In the genomic region with DNA sequence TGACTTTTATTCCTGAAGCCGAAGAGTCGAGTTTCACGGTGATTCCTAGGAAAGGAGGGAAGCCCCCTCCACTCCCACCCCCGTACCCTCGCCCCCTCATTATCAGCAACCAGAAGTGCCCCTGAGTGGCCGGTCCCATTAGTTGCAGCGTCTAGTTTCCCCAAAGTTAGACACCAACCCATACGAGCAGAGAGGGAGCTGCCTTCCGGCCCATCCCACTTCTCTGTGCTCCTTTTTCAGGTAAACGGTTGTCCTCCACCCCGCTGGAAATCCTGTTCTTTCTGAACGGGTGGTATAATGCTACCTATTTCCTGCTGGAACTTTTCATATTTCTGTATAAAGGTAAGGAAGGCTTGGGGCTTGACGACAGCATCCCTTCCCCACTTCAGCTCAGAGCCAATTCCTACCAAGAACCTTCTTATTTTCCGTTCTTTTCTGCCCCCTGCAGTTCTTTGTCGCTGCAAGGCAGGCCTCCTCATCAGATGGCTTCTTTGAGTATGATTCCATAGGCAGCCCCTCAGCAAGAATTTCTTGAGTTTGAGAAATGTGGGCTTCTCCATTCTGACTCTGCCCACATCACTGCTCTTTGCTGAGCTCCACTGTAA, we compare ENCODE assay signal across 8 cellular contexts. TPM values are rescaled to one million over a fixed set of nuclear protein-coding genes. Genes with fewer than 3 reads are reported as not detected.
A peak's percentile ranks its signal among the peaks of the same experiment; 100 is the strongest.
DNase-seq lines count a peak whose midpoint lies in the region; ATAC-seq and TF ChIP-seq lines count a peak whose summit lies in the region.

No MANE protein-coding gene starts in this region.

- H3K27me3 ChIP-seq in suprapubic skin, result no peaks in the 10 kb centered on the region

- H3K9me3 ChIP-seq in OCI-LY7 (ENCODE audit: low read length) (no peaks in the 10 kb centered on the region), suprapubic skin (no peaks in the 10 kb centered on the region)

- H3K79me2 ChIP-seq in OCI-LY7 (ENCODE audit: insufficient read depth, low read depth, low read length), result no peaks in the 10 kb centered on the region

- H3K4me1 ChIP-seq in OCI-LY7 (ENCODE audit: insufficient read depth, low read length, poor library complexity, severe bottlenecking), result no peaks in the 10 kb centered on the region
- peaks cover 20% of the 10 kb centered on the region for H3K4me1 ChIP-seq in suprapubic skin

- POLR2A ChIA-PET in AG04449 (lab: Yijun Ruan, JAX), result interaction anchor here (0.6 to 2.4 kb wide), 5 partner anchors 9 to 57 kb away, joined by 3 to 13 read pairs (median 4); a partner anchor contains a TSS
- POLR2A ChIA-PET in OCI-LY7 (lab: Charles Lee), result interaction anchor here (0.9 to 1.1 kb wide), 2 partner anchors 59 kb away, joined by 3 to 6 read pairs; no protein-coding TSS in a partner anchor

- intact Hi-C loops in OCI-LY7 (cut with micrococcal nuclease; ENCODE audit: unreplicated experiment), result no loop called here

- BruUV-seq in OCI-LY7 (replicated peaks; lab: Mats Ljungman, UMichigan), result no TSS peak

- H3K4me2 ChIP-seq in OCI-LY7 (ENCODE audit: low read length), result peak overlapping the region; percentile 47; the same call in 1 of the 2 replicates

- peak overlapping the region; percentile 86 for H3K4me3 ChIP-seq in AG04449 (ENCODE audit: low read depth, low read length)
- H3K4me3 ChIP-seq in OCI-LY7 (ENCODE audit: low read depth, low read length, poor library complexity, severe bottlenecking), result peak overlapping the region; percentile 9
- peak overlapping the region; percentile 67 to 78 for H3K4me3 ChIP-seq in cardiac fibroblast (replicated peaks in 1 of 2; ENCODE audit: low read depth in 2 of 2, low read length in 2 of 2)
- H3K4me3 ChIP-seq in suprapubic skin, result peak overlapping the region; percentile 83

- TF ChIP-seq CTCF in AG04449 (IDR thresholded peaks at IDR 0.05; ENCODE audit: insufficient read depth, low read length, missing control alignments), result peak; percentile 34
- TF ChIP-seq CTCF in GM12872 (IDR thresholded peaks at IDR 0.05; ENCODE audit: insufficient read depth, low read depth, low read length), result 0 out of 3 replicates have a peak, but pooled peaks have one; percentile 16
- TF ChIP-seq CTCF in OCI-LY7 (conservative IDR thresholded peaks at IDR 0.05; ENCODE audit: low read length), result peak; percentile 64
- no peak for TF ChIP-seq CTCF in cardiac fibroblast (IDR thresholded peaks at IDR 0.05; ENCODE audit: low read depth, low read length)
- TF ChIP-seq CTCF in suprapubic skin (IDR thresholded peaks at IDR 0.05), result no peak

- CTCF ChIA-PET in AG04449 (lab: Yijun Ruan, JAX), result interaction anchor here (0.6 to 25.4 kb wide), 21 partner anchors 8 to 206 kb away, joined by 3 to 926 read pairs (median 3); a partner anchor contains a TSS
- CTCF ChIA-PET in OCI-LY7 (lab: Charles Lee; ENCODE audit: unreplicated experiment), result interaction anchor here (1.4 kb wide), 1 partner anchor 8 kb away, joined by 4 read pairs; no protein-coding TSS in a partner anchor

- TF ChIP-seq EP300 in suprapubic skin (IDR thresholded peaks at IDR 0.05), result no peak

- no peaks in the 10 kb centered on the region for H3K9me2 ChIP-seq in OCI-LY7 (ENCODE audit: insufficient read depth, low read length)

- DNase-seq in AG04449 (ENCODE audit: low read depth, low spot score) (no peak), OCI-LY7 (ENCODE audit: low spot score) (peak; percentile 32), cardiac fibroblast (ENCODE audit: low read depth in 2 of 2) (peak in 1 of 2 donors; percentile 29), left lobe of liver (ENCODE audit: low spot score) (no peak), suprapubic skin (ENCODE audit: low spot score in 2 of 2) (no peak), NCI-H2081 treated with DMSO at 0.1 percent for 48 hours (lab: John Stamatoyannopoulos, UW) (no peak)

- WGBS in suprapubic skin, result 5% methylated on average over 15 of the region's 15 CpGs

- no peak for TF ChIP-seq POLR2A in suprapubic skin (IDR thresholded peaks at IDR 0.05)

- no peak overlapping the region for H3K27ac ChIP-seq in OCI-LY7 (ENCODE audit: low read depth, low read length, poor library complexity, severe bottlenecking)
- peak overlapping the region; percentile 90 for H3K27ac ChIP-seq in suprapubic skin

- peak overlapping the region; percentile 21; the same call in 1 of the 2 replicates for H2AFZ ChIP-seq in OCI-LY7 (ENCODE audit: low read length)

- ATAC-seq in left lobe of liver (peak; percentile 32), GM19324 (IDR thresholded peaks at IDR 0.05; ENCODE audit: low FRiP score, unreplicated experiment) (no peak)

- H4K20me1 ChIP-seq in OCI-LY7 (ENCODE audit: insufficient read depth, low read length), result no peaks in the 10 kb centered on the region

- H3K36me3 ChIP-seq in OCI-LY7 (ENCODE audit: insufficient read depth, low read length), result no peaks in the 10 kb centered on the region
- H3K36me3 ChIP-seq in suprapubic skin, result peaks cover 28% of the 10 kb centered on the region

RNA-seq across cellular contexts. Expression of a gene that starts 0.7 kb away (rescaled TPM):
- 0.64 and 1.4 TPM in 2 replicates for total RNA-seq in OCI-LY7 (2014; rRNA removed; shearing (Covaris generic))
- total RNA-seq in OCI-LY7 (2022) (1.8 and 2.5 TPM in 2 replicates), left lobe of liver (1.7 TPM), suprapubic skin (10 to 100 TPM in 1 of 4 donors, 1 to 10 TPM in 3; 6.0 to 15.4 (median 8.5) TPM)

RNA-seq across cellular contexts. Expression of a gene that starts 30.9 kb away (rescaled TPM):
- total RNA-seq in OCI-LY7 (2014; rRNA removed; shearing (Covaris generic)), result 25.8 and 31.1 TPM in 2 replicates
- total RNA-seq in OCI-LY7 (2022) (48.8 and 51.5 TPM in 2 replicates), left lobe of liver (23.7 TPM), suprapubic skin (10 to 100 TPM; 22.3 to 43.5 (median 34.2) TPM)

RNA-seq across cellular contexts. Expression of a gene that starts 31.4 kb away (rescaled TPM):
- 21.7 and 28.1 TPM in 2 replicates for total RNA-seq in OCI-LY7 (2014; rRNA removed; shearing (Covaris generic))
- total RNA-seq in OCI-LY7 (2022), result 58.2 and 63.8 TPM in 2 replicates
- total RNA-seq in left lobe of liver, result 37.9 TPM
- 100 to 1,000 TPM in 1 of 4 donors, 10 to 100 TPM in 3; 39.9 to 110 (median 79.8) TPM for total RNA-seq in suprapubic skin

RNA-seq across cellular contexts. Expression of a gene that starts 36.7 kb away (rescaled TPM):
- 56.1 and 69.4 TPM in 2 replicates for total RNA-seq in OCI-LY7 (2014; rRNA removed; shearing (Covaris generic))
- total RNA-seq in OCI-LY7 (2022) (128 and 153 TPM in 2 replicates), left lobe of liver (34.0 TPM), suprapubic skin (10 to 100 TPM; 57.2 to 76.2 (median 70.7) TPM)

RNA-seq across cellular contexts. Expression of a gene that starts 36.8 kb away (rescaled TPM):
- 40.6 and 41.2 TPM in 2 replicates for total RNA-seq in OCI-LY7 (2014; rRNA removed; shearing (Covaris generic))
- total RNA-seq in OCI-LY7 (2022) (28.0 and 33.3 TPM in 2 replicates), left lobe of liver (18.8 TPM), suprapubic skin (10 to 100 TPM; 36.6 to 53.0 (median 48.4) TPM)

Comparison
In these comparisons a context has a peak if more than half of its experiments do, and no peak if none do; other contexts are left out.
1. H3K4me3 ChIP-seq: peak in every context shown above with its lines; median percentile 86 in AG04449; 83 in suprapubic skin; 72 in cardiac fibroblast; 9 in OCI-LY7.
2. CTCF ChIP-seq: peak in AG04449 (single experiment), GM12872 (single experiment) and OCI-LY7 (single experiment); none in cardiac fibroblast (single experiment) and suprapubic skin (0 of 2).